17 cellular contexts compared by ENCODE assay signal in genomic region chr2:162022290-162022945, GRCh38. TPM values are rescaled to one million over a fixed set of nuclear protein-coding genes. Genes with fewer than 3 reads are reported as not detected.
DNase-seq lines count a peak whose midpoint lies in the region; ATAC-seq, FAIRE-seq and TF ChIP-seq lines count a peak whose summit lies in the region.
"Had no signal": no experiment of that assay in that cellular context is flagged by ENCODE, and none has a peak within 500 bp of the region (broad histone marks: within the 10 kb centered on the region; RNA-seq: fewer than 3 reads in every experiment).

No MANE protein-coding gene starts in this region.

- DNase-seq in activated naive CD4-positive, alpha-beta T cell treated with anti-CD3 and anti-CD28 coated beads, Interleukin-2, amount 50 U/mL, for 72 hours (ENCODE audit: low spot score in 2 of 2) = no peak
- DNase-seq in activated naive CD4-positive, alpha-beta T cell treated with anti-CD3 and anti-CD28 coated beads, Interleukin-2, amount 50 U/mL, for 16 hours = no peak
- DNase-seq in foreskin keratinocyte (peak; percentile 11 to 32), osteoblast (ENCODE audit: insufficient read length, low spot score, missing footprints) (peak; percentile 89), mucosa of descending colon (no peak), frontal cortex (ENCODE audit: low spot score in 2 of 2) (no peak)
- DNase-seq in activated CD8-positive, alpha-beta memory T cell treated with anti-CD3 and anti-CD28 coated beads, Interleukin-2, amount 50 U/mL, for 48 hours = no peak
- DNase-seq: activated CD8-positive, alpha-beta memory T cell treated with anti-CD3 and anti-CD28 coated beads, Interleukin-2, amount 50 U/mL, for 4 hours; islet precursor cell; Karpas-422; NCI-H2171 treated with DMSO at 0.1 percent for 48 hours; nucleus accumbens; stimulated activated CD4-positive, alpha-beta T cell treated with anti-CD3 and anti-CD28 coated beads, Interleukin-15, amount 100 ng/mL, for 24 hours; stimulated activated CD8-positive, alpha-beta memory T cell treated with anti-CD3 and anti-CD28 coated beads, Interleukin-4, amount 100 ng/mL, for 48 hours had no signal

- no peak for FAIRE-seq in frontal cortex (lab: Jason Lieb, UNC)

- no peaks in the 10 kb centered on the region for H4K20me1 ChIP-seq in osteoblast (ENCODE audit: insufficient read depth, low read length)

- no peaks in the 10 kb centered on the region for H3K9me3 Mint-ChIP-seq in activated naive CD4-positive, alpha-beta T cell treated with anti-CD3 and anti-CD28 coated beads, Interleukin-2, amount 50 U/mL, for 72 hours

- H3K27me3 ChIP-seq in foreskin keratinocyte (no peaks in the 10 kb centered on the region), osteoblast (ENCODE audit: insufficient read depth, low read length) (no peaks in the 10 kb centered on the region)
- H3K27me3 ChIP-seq: vagina had no signal

- H3K4me3 ChIP-seq in osteoblast (ENCODE audit: insufficient read depth, low read length) (no peak overlapping the region), mucosa of descending colon (no peak overlapping the region)
- H3K4me3 ChIP-seq: vagina had no signal

- H3K4me2 ChIP-seq in osteoblast (ENCODE audit: insufficient read depth, low read length) = no peak overlapping the region

- H3K36me3 ChIP-seq in osteoblast (ENCODE audit: insufficient read depth, low read length) = peaks cover 4% of the 10 kb centered on the region
- H3K36me3 ChIP-seq in mucosa of descending colon (ENCODE audit: low read depth) = no peaks in the 10 kb centered on the region
- H3K36me3 ChIP-seq: vagina had no signal

- TF ChIP-seq CTCF in foreskin keratinocyte (conservative IDR thresholded peaks at IDR 0.05) (no peak), osteoblast (IDR thresholded peaks at IDR 0.05; ENCODE audit: extremely low read depth, low read depth, low read length) (no peak), mucosa of descending colon (IDR thresholded peaks at IDR 0.05) (no peak)

- H2AFZ ChIP-seq in osteoblast (ENCODE audit: low read length) = no peak overlapping the region

- peaks cover 8 to 52% of the 10 kb centered on the region in 2 donors for H3K36me3 Mint-ChIP-seq in activated naive CD4-positive, alpha-beta T cell treated with anti-CD3 and anti-CD28 coated beads, Interleukin-2, amount 50 U/mL, for 72 hours

- H3K9me3 ChIP-seq in osteoblast (ENCODE audit: low read depth, low read length) = no peaks in the 10 kb centered on the region
- H3K9me3 ChIP-seq in mucosa of descending colon = no peaks in the 10 kb centered on the region
- H3K9me3 ChIP-seq: vagina had no signal

- no peaks in the 10 kb centered on the region for H3K79me2 ChIP-seq in osteoblast (ENCODE audit: insufficient read depth, low read length)

- peak overlapping the region in 1 of 2 donors; percentile 28 for H3K27ac Mint-ChIP-seq in activated naive CD4-positive, alpha-beta T cell treated with anti-CD3 and anti-CD28 coated beads, Interleukin-2, amount 50 U/mL, for 72 hours

- ATAC-seq in activated naive CD4-positive, alpha-beta T cell treated with anti-CD3 and anti-CD28 coated beads, Interleukin-2, amount 50 U/mL, for 72 hours = peak; percentile 45 to 46
- ATAC-seq in SK-N-SH treated with all-trans-retinoic acid at 6 μM for 48 hours (peak; percentile 79), foreskin keratinocyte (peak; percentile 83), mucosa of descending colon (no peak)

- H3K27ac ChIP-seq in foreskin keratinocyte (no peak overlapping the region), osteoblast (ENCODE audit: low read depth, low read length) (no peak overlapping the region)
- H3K27ac ChIP-seq: vagina had no signal

- intact Hi-C loops in mucosa of descending colon (cut with DNase I, micrococcal nuclease) = no loop called here

- H3K4me1 ChIP-seq in foreskin keratinocyte (peaks cover 2% of the 10 kb centered on the region), osteoblast (ENCODE audit: insufficient read depth, low read length) (peaks cover 24% of the 10 kb centered on the region), mucosa of descending colon (ENCODE audit: low read depth) (no peaks in the 10 kb centered on the region)
- H3K4me1 ChIP-seq: vagina had no signal

TF ChIP-seq in SK-N-SH treated with all-trans-retinoic acid at 6 μM for 48 hours, 23 proteins besides CTCF, POLR2A, EP300 and RAD21 (continues in another document):
- TF ChIP-seq ZFP30 (CRISPR knock-in tag; IDR thresholded peaks at IDR 0.05) (no peak), GLIS3 (CRISPR knock-in tag; IDR thresholded peaks at IDR 0.05) (no peak), OSR1 (CRISPR knock-in tag; IDR thresholded peaks at IDR 0.05) (no peak), CREB5 (CRISPR knock-in tag; IDR thresholded peaks at IDR 0.05; ENCODE audit: low read depth) (no peak), CSRNP3 (CRISPR knock-in tag; IDR thresholded peaks at IDR 0.05) (no peak), PATZ1 (CRISPR knock-in tag; IDR thresholded peaks at IDR 0.05; ENCODE audit: borderline replicate concordance) (no peak), BACH2 (CRISPR knock-in tag; IDR thresholded peaks at IDR 0.05; ENCODE audit: borderline replicate concordance) (no peak), ARNTL (CRISPR knock-in tag; IDR thresholded peaks at IDR 0.05; ENCODE audit: borderline replicate concordance, low read depth) (no peak), ZC3H10 (CRISPR knock-in tag; IDR thresholded peaks at IDR 0.05) (no peak), TSHZ2 (CRISPR knock-in tag; IDR thresholded peaks at IDR 0.05) (no peak), CSDC2 (CRISPR knock-in tag; IDR thresholded peaks at IDR 0.05) (no peak), ZNF8 (CRISPR knock-in tag; IDR thresholded peaks at IDR 0.05) (no peak), ZFP3 (CRISPR knock-in tag; IDR thresholded peaks at IDR 0.05) (no peak)

RNA-seq across cellular contexts. Expression of gene DPP4, which starts 51.6 kb away (rescaled TPM):
- 10 to 100 TPM in 1 of 2 donors, 1 to 10 TPM in 1; 5.1 to 42.0 TPM for total RNA-seq in activated naive CD4-positive, alpha-beta T cell treated with anti-CD3 and anti-CD28 coated beads, Interleukin-2, amount 50 U/mL, for 72 hours
- total RNA-seq in foreskin keratinocyte (0.99 and 2.8 TPM in 2 replicates), osteoblast (192 and 256 TPM in 2 replicates), mucosa of descending colon (10 to 100 TPM; 11.4 to 18.3 (median 12.0) TPM), frontal cortex (8.6 TPM)
- polyA plus RNA-seq in foreskin keratinocyte = 0.43 and 1.00 TPM in 2 replicates
- total RNA-seq: G401 had no signal

Comparison
In these comparisons a context has a peak if more than half of its experiments do, and no peak if none do; other contexts are left out.
1. DNase-seq: peak in foreskin keratinocyte (2 of 2) and osteoblast (single experiment); none in activated naive CD4-positive, alpha-beta T cell treated with anti-CD3 and anti-CD28 coated beads, Interleukin-2, amount 50 U/mL, for 72 hours (0 of 2), activated naive CD4-positive, alpha-beta T cell treated with anti-CD3 and anti-CD28 coated beads, Interleukin-2, amount 50 U/mL, for 16 hours (single experiment), activated CD8-positive, alpha-beta memory T cell treated with anti-CD3 and anti-CD28 coated beads, Interleukin-2, amount 50 U/mL, for 48 hours (single experiment), mucosa of descending colon (0 of 3) and frontal cortex (0 of 2).